In the genomic region with DNA sequence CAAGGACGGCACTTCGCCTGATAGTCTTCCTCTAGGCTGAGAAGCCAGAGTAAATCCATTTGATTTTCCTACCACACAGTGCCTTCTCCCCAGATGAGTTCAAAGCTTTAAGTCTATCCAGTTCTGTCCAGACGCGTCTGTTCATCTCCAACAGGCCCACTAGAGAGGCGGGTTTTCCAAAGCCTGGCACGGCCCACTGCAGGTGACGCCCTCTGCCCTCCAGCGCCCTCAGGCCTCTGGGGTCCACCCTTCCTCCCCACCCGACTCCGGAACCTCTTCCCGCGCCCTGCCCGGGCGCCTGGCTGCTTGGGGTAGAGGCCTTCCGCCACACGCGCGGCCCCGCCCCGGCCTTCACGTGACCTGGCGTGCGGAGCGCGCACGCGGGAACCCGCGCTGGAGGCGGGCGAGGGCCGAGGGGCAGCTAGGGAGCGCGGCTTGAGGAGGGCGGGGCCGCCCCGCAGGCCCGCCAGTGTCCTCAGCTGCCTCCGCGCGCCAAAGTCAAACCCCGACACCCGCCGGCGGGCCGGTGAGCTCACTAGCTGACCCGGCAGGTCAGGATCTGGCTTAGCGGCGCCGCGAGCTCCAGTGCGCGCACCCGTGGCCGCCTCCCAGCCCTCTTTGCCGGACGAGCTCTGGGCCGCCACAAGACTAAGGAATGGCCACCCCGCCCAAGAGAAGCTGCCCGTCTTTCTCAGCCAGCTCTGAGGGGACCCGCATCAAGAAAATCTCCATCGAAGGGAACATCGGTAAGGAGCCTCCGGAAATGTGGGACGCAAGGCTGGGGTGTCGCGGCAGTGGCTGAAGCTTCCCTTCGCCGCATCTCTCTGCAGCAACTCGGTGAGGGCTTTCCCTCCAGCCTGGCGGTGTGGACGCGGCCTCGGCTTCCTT, we compare ENCODE assay signal across 8 cellular contexts. TPM values are rescaled to one million over a fixed set of nuclear protein-coding genes. Genes with fewer than 3 reads are reported as not detected.
DNase-seq lines count a peak whose midpoint lies in the region; ATAC-seq and TF ChIP-seq lines count a peak whose summit lies in the region.

A gene (plus strand): TSS at position 469 of the 888 bp plus-strand sequence. CDS start 187 bp downstream, at position 656.

- no peaks in the 10 kb centered on the region for H3K27me3 ChIP-seq in liver (ENCODE audit: control insufficient read depth in 4 of 4, insufficient read depth in 4 of 4, low read length in 3 of 4)

- TF ChIP-seq RAD21 in liver (IDR thresholded peaks at IDR 0.05) = peak in 1 of 2 donors; percentile 36

- H3K27ac ChIP-seq in C4-2B (peak within 1 kb of the TSS; percentile 81), liver (ENCODE audit: low read depth in 1 of 2, low read length in 2 of 2) (peak within 1 kb of the TSS; percentile 75 to 79)

- H3K9me3 ChIP-seq in liver (ENCODE audit: control insufficient read depth in 4 of 4, low read length in 3 of 4) = no peaks in the 10 kb centered on the region

- H3K4me3 ChIP-seq in liver (ENCODE audit: low read depth in 1 of 3, low read length in 3 of 3) = peak within 1 kb of the TSS; percentile 62 to 92 (median 91)

- DNase-seq in NCI-H748 (lab: John Stamatoyannopoulos, UW; ENCODE audit: unreplicated experiment) (peak; percentile 92), dermis microvascular lymphatic vessel endothelial cell (ENCODE audit: low read depth in 2 of 2) (peak; percentile 57 to 90)
- peak; percentile 67 to 75 for DNase-seq in activated CD4-positive, alpha-beta T cell treated with anti-CD3 and anti-CD28 coated beads, Interleukin-2, amount 50 U/mL, for 4 hours
- peak; percentile 86 for DNase-seq in stimulated activated CD4-positive, alpha-beta T cell treated with anti-CD3 and anti-CD28 coated beads, Interleukin-4, amount 100 ng/mL, for 1 hour

- TF ChIP-seq CTCF in C4-2B (conservative IDR thresholded peaks at IDR 0.05) = no peak
- no peak for TF ChIP-seq CTCF in liver (IDR thresholded peaks at IDR 0.05; ENCODE audit: low read depth, low read length, missing input control)

- H3K4me1 ChIP-seq in liver (ENCODE audit: control insufficient read depth in 4 of 4, insufficient read depth in 4 of 4, low read length in 3 of 4) = peaks cover 0 to 19% (median 7%) of the 10 kb centered on the region in 4 donors

- H3K36me3 ChIP-seq in liver (ENCODE audit: control insufficient read depth in 4 of 4, insufficient read depth in 3 of 4, low read depth in 1 of 4, low read length in 3 of 4) = no peaks in the 10 kb centered on the region

- ATAC-seq in GM19351 (IDR thresholded peaks at IDR 0.05; ENCODE audit: unreplicated experiment) (peak; percentile 74), HG03520 (IDR thresholded peaks at IDR 0.05; ENCODE audit: unreplicated experiment) (peak; percentile 82)

- WGBS in liver = 1% methylated on average over 74 of the region's 74 CpGs

- H3K9ac ChIP-seq in liver (ENCODE audit: low read depth in 1 of 2, low read length in 2 of 2) = peak within 1 kb of the TSS; percentile 48 to 68

TF ChIP-seq in liver, 16 proteins besides CTCF, POLR2A, EP300 and RAD21:
- TF ChIP-seq HNF4G (IDR thresholded peaks at IDR 0.05) = no peak
- TF ChIP-seq NR2F2 (IDR thresholded peaks at IDR 0.05) = peak; percentile 86
- peak; percentile 11 for TF ChIP-seq FOXA1 (IDR thresholded peaks at IDR 0.05)
- TF ChIP-seq SP1 (IDR thresholded peaks at IDR 0.05) = peak; percentile 41
- TF ChIP-seq, protein P1, sequence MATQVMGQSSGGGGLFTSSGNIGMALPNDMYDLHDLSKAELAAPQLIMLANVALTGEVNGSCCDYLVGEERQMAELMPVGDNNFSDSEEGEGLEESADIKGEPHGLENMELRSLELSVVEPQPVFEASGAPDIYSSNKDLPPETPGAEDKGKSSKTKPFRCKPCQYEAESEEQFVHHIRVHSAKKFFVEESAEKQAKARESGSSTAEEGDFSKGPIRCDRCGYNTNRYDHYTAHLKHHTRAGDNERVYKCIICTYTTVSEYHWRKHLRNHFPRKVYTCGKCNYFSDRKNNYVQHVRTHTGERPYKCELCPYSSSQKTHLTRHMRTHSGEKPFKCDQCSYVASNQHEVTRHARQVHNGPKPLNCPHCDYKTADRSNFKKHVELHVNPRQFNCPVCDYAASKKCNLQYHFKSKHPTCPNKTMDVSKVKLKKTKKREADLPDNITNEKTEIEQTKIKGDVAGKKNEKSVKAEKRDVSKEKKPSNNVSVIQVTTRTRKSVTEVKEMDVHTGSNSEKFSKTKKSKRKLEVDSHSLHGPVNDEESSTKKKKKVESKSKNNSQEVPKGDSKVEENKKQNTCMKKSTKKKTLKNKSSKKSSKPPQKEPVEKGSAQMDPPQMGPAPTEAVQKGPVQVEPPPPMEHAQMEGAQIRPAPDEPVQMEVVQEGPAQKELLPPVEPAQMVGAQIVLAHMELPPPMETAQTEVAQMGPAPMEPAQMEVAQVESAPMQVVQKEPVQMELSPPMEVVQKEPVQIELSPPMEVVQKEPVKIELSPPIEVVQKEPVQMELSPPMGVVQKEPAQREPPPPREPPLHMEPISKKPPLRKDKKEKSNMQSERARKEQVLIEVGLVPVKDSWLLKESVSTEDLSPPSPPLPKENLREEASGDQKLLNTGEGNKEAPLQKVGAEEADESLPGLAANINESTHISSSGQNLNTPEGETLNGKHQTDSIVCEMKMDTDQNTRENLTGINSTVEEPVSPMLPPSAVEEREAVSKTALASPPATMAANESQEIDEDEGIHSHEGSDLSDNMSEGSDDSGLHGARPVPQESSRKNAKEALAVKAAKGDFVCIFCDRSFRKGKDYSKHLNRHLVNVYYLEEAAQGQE (IDR thresholded peaks at IDR 0.05) = no peak
- TF ChIP-seq RXRA (IDR thresholded peaks at IDR 0.05) = peak in 1 of 2 donors; percentile 5
- TF ChIP-seq HNF4A (conservative IDR thresholded peaks at IDR 0.05) = peak; percentile 30 to 33
- peak in 1 of 2 donors; percentile 73 for TF ChIP-seq GABPA (IDR thresholded peaks at IDR 0.05 in 1 of 2, conservative IDR thresholded peaks at IDR 0.05 in 1 of 2)
- TF ChIP-seq YY1 (IDR thresholded peaks at IDR 0.05) = peak; percentile 18
- peak; percentile 31 for TF ChIP-seq TAF1 (conservative IDR thresholded peaks at IDR 0.05)
- TF ChIP-seq, protein P2, sequence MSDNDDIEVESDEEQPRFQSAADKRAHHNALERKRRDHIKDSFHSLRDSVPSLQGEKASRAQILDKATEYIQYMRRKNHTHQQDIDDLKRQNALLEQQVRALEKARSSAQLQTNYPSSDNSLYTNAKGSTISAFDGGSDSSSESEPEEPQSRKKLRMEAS (IDR thresholded peaks at IDR 0.05) = no peak
TF ChIP-seq in liver: peak in this region for 8.

RNA-seq across cellular contexts. Expression of the gene that starts here (rescaled TPM):
- 17.7 and 20.2 TPM in 2 replicates for total RNA-seq in dermis microvascular lymphatic vessel endothelial cell
- 10 to 100 TPM in 1 of 2 donors, 1 to 10 TPM in 1; 3.3 to 55.9 TPM for total RNA-seq in liver
- polyA plus RNA-seq in liver = 1 to 10 TPM; 2.8 to 4.0 TPM

Comparison
In these comparisons a context has a peak if more than half of its experiments do, and no peak if none do; other contexts are left out.
1. Peak in every context shown above with its lines: DNase-seq, ATAC-seq, H3K4me3 ChIP-seq and H3K27ac ChIP-seq.